ENCODE assay signal across 9 cellular contexts in the genomic region with DNA sequence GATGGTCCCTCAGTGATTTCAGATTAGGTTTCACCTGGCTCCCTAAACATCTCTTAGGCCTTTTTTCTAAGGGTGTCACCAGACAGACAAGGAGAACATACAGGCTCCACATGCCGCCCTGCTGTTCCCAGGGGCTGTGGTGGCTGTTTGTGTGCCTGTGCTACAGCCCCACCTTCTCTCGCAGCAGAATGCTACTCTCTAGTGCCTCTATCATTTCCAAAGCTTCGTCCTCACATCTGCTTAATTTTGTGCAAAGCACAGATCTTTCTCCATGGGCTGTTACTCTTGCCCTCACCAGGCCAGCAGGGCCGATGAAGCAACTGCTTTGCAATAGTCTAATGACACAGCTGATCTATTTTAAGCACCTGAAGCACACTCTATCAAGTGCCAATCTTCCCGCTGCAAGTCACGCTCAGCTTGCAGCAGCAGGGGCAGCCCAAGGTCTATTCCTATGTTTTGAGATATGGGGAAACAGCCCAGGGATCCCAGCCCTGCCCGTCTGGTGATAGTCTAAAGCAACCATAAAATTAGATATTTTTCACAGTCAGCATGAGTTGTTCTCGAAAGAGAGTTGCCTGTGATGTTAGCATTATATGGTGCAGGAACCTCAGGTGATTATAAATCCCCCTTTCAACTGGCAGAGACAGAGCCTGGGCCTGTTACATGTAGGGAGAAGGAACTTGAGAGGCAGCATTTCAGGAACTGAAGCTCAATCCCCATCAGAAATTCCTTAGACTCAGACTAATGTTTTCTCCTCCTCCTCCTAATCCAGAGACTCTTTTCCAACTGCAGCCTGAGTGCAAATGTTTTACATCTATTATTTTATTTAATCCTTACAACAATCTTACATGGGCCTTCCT. TPM values are rescaled to one million over a fixed set of nuclear protein-coding genes. Genes with fewer than 3 reads are reported as not detected.
DNase-seq lines count a peak whose midpoint lies in the region; ATAC-seq and TF ChIP-seq lines count a peak whose summit lies in the region.
"Had no signal": no experiment of that assay in that cellular context is flagged by ENCODE, and none has a peak within 500 bp of the region (broad histone marks: within the 10 kb centered on the region; RNA-seq: fewer than 3 reads in every experiment).

No MANE protein-coding gene starts in this region.

- peak overlapping the region; percentile 1 for H3K4me3 ChIP-seq in parathyroid adenoma (ENCODE audit: low read depth, low read length)

- no peaks in the 10 kb centered on the region for H3K9me3 ChIP-seq in parathyroid adenoma (ENCODE audit: control insufficient read depth, low read length)

- peak overlapping the region; percentile 48 for H3K4me2 ChIP-seq in parathyroid adenoma (ENCODE audit: low read length)

- DNase-seq in G401 (ENCODE audit: low spot score) (peak; percentile 86), NCI-H69 (lab: John Stamatoyannopoulos, UW) (peak; percentile 60), erythroblast (lab: John Stamatoyannopoulos, UW) (peak; percentile 15 to 70), hippocampal formation (lab: John Stamatoyannopoulos, UW) (no peak)
- DNase-seq: naive B cell had no signal

- no peak for ATAC-seq in HG03025 (IDR thresholded peaks at IDR 0.05; ENCODE audit: low FRiP score, unreplicated experiment)
- no peak for ATAC-seq in GM19455 (IDR thresholded peaks at IDR 0.05; ENCODE audit: unreplicated experiment)
- ATAC-seq in HG03439 (IDR thresholded peaks at IDR 0.05; ENCODE audit: unreplicated experiment), result no peak

- in situ Hi-C loops in G401 (cut with HindIII; ENCODE audit: low sequenced_read_pairs), result no loop called here

- peak; percentile 31 for TF ChIP-seq CTCF in parathyroid adenoma (IDR thresholded peaks at IDR 0.05)

- H3K9ac ChIP-seq in parathyroid adenoma, result no peak overlapping the region

- H3K4me1 ChIP-seq in parathyroid adenoma, result peaks cover 74% of the 10 kb centered on the region

- H3K27ac ChIP-seq in parathyroid adenoma, result peak overlapping the region; percentile 85

- H3K27me3 ChIP-seq in parathyroid adenoma (ENCODE audit: control insufficient read depth, insufficient read depth, low read length), result no peaks in the 10 kb centered on the region

- H3K36me3 ChIP-seq in parathyroid adenoma (ENCODE audit: control insufficient read depth, insufficient read depth, low read length), result no peaks in the 10 kb centered on the region

- H2AFZ ChIP-seq in parathyroid adenoma, result peak overlapping the region; percentile 30

- peaks cover 2% of the 10 kb centered on the region for H3K79me2 ChIP-seq in parathyroid adenoma

- TF ChIP-seq POLR2A in erythroblast (IDR thresholded peaks at IDR 0.05; ENCODE audit: low read length), result no peak

RNA-seq across cellular contexts. Expression of a gene that starts 12.7 kb away (rescaled TPM):
- total RNA-seq in G401 (2014; rRNA removed; shearing (Covaris generic)), result 1.1 TPM in 1 of 2 replicates, not detected in the other

Comparison
In these comparisons a context has a peak if more than half of its experiments do, and no peak if none do; other contexts are left out.
1. DNase-seq: peak in G401 (single experiment), NCI-H69 (single experiment) and erythroblast (2 of 2); none in hippocampal formation (0 of 2).